ENCODE assay signal across 8 cellular contexts in genomic region chr12:93183940-93184663, GRCh38.
A peak's percentile ranks its signal among the peaks of the same experiment; 100 is the strongest.
DNase-seq lines count a peak whose midpoint lies in the region; ATAC-seq lines count a peak whose summit lies in the region.

No MANE protein-coding gene starts in this region.

- peak; percentile 87 for ATAC-seq in GM21390 (IDR thresholded peaks at IDR 0.05; ENCODE audit: unreplicated experiment)
- peak; percentile 36 for ATAC-seq in central memory CD8-positive, alpha-beta T cell (replicated peaks; ENCODE audit: extremely low read depth, poor library complexity, severe bottlenecking)
- peak; percentile 53 to 63 for ATAC-seq in naive thymus-derived CD8-positive, alpha-beta T cell

- H3K27me3 Mint-ChIP-seq in central memory CD8-positive, alpha-beta T cell: no peaks in the 10 kb centered on the region
- no peaks in the 10 kb centered on the region for H3K27me3 Mint-ChIP-seq in naive thymus-derived CD8-positive, alpha-beta T cell

- peaks cover 1% of the 10 kb centered on the region for H3K36me3 Mint-ChIP-seq in central memory CD8-positive, alpha-beta T cell (ENCODE audit: insufficient read depth)
- no peaks in the 10 kb centered on the region for H3K36me3 Mint-ChIP-seq in naive thymus-derived CD8-positive, alpha-beta T cell

- H3K4me3 ChIP-seq in Jurkat, Clone E6-1 (ENCODE audit: low read length): no peak overlapping the region

- no peak overlapping the region for H3K27ac Mint-ChIP-seq in central memory CD8-positive, alpha-beta T cell (ENCODE audit: low read depth)
- H3K27ac Mint-ChIP-seq in naive thymus-derived CD8-positive, alpha-beta T cell: peak overlapping the region in 8 of 10 donors; percentile 16 to 87 (median 69)

- no peaks in the 10 kb centered on the region for H3K4me1 Mint-ChIP-seq in central memory CD8-positive, alpha-beta T cell
- H3K4me1 Mint-ChIP-seq in naive thymus-derived CD8-positive, alpha-beta T cell: peaks cover 5 to 43% (median 23%) of the 10 kb centered on the region in 4 donors

- DNase-seq in GM03348 (ENCODE audit: low spot score) (peak; percentile 43), cerebellum (ENCODE audit: low spot score) (no peak), SHP77 treated with DMSO at 0.1 percent for 48 hours (lab: John Stamatoyannopoulos, UW) (no peak), dedifferentiated amniotic fluid mesenchymal stem cell (ENCODE audit: extremely low spot score) (no peak)
- DNase-seq in Jurkat, Clone E6-1 (ENCODE audit: low read depth, low spot score): peak; percentile 42
- no peak for DNase-seq in central memory CD8-positive, alpha-beta T cell (ENCODE audit: low spot score in 2 of 2)
- DNase-seq in naive thymus-derived CD8-positive, alpha-beta T cell: peak in 2 of 10 donors; percentile 6 to 14

- H3K4me3 Mint-ChIP-seq in central memory CD8-positive, alpha-beta T cell: no peak overlapping the region
- H3K4me3 Mint-ChIP-seq in naive thymus-derived CD8-positive, alpha-beta T cell: peak overlapping the region in 6 of 10 donors; percentile 20 to 68 (median 41)

- POLR2A ChIA-PET in naive thymus-derived CD8-positive, alpha-beta T cell (lab: Charles Lee): no interaction called here

- no peaks in the 10 kb centered on the region for H3K9me3 Mint-ChIP-seq in central memory CD8-positive, alpha-beta T cell
- no peaks in the 10 kb centered on the region for H3K9me3 Mint-ChIP-seq in naive thymus-derived CD8-positive, alpha-beta T cell

Comparison
In these comparisons a context has a peak if more than half of its experiments do, and no peak if none do; other contexts are left out.
1. DNase-seq: peak in GM03348 (single experiment) and Jurkat, Clone E6-1 (single experiment); none in central memory CD8-positive, alpha-beta T cell (0 of 2), cerebellum (single experiment), SHP77 treated with DMSO at 0.1 percent for 48 hours (single experiment) and dedifferentiated amniotic fluid mesenchymal stem cell (single experiment).
2. ATAC-seq: peak in every context shown above with its lines; median percentile 87 in GM21390; 58 in naive thymus-derived CD8-positive, alpha-beta T cell; 36 in central memory CD8-positive, alpha-beta T cell.